13 cellular contexts compared by ENCODE assay signal in the genomic region with DNA sequence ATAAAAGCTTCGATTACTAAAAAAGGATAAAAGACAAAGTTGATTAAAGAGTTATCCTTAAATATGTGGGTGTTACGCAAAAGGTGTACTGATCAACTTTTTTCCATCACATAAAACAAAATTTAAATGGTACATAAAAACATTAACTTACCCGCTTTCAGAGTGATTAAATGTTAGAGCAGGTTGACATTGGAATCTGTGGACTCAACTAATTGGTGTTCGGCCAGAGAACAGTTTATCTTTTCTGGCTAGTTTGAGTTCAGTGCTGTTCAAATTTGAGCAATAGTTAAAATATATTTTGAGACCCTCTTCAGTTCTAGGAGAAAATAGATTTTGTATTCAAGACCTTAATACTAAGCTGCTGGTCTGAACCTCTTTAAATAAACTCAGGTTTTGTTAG. TPM values are rescaled to one million over a fixed set of nuclear protein-coding genes. Genes with fewer than 3 reads are reported as not detected.
DNase-seq lines count a peak whose midpoint lies in the region; ATAC-seq, FAIRE-seq and TF ChIP-seq lines count a peak whose summit lies in the region.
"Had no signal": no experiment of that assay in that cellular context is flagged by ENCODE, and none has a peak within 500 bp of the region (broad histone marks: within the 10 kb centered on the region; RNA-seq: fewer than 3 reads in every experiment).

No MANE protein-coding gene starts in this region.

- H3K4me3 Mint-ChIP-seq in activated T-cell treated with anti-CD3 and anti-CD28 coated beads, Interleukin-2, amount 50 U/mL, for 72 hours: peak overlapping the region in 1 of 2 donors; percentile 49

- ATAC-seq in activated T-cell treated with anti-CD3 and anti-CD28 coated beads, Interleukin-2, amount 50 U/mL, for 72 hours (replicated peaks in 1 of 2): no peak
- ATAC-seq in pancreas (peak in 3 of 4 donors; percentile 25 to 60 (median 45)), HG03432 (IDR thresholded peaks at IDR 0.05; ENCODE audit: unreplicated experiment) (no peak)

- no peaks in the 10 kb centered on the region for H4K20me1 ChIP-seq in OCI-LY7 (ENCODE audit: insufficient read depth, low read length)

- no peaks in the 10 kb centered on the region for H3K9me2 ChIP-seq in OCI-LY7 (ENCODE audit: insufficient read depth, low read length)

- no peak overlapping the region for H2AFZ ChIP-seq in OCI-LY7 (ENCODE audit: low read length)

- 28 to 31% methylated on average over 4 of the region's 4 CpGs for WGBS in pancreas, 2 donors

- H3K4me2 ChIP-seq in OCI-LY7 (ENCODE audit: low read length): no peak overlapping the region

- no peak overlapping the region for H3K27ac ChIP-seq in OCI-LY7 (ENCODE audit: low read depth, low read length, poor library complexity, severe bottlenecking)
- H3K27ac ChIP-seq in right atrium auricular region: peak overlapping the region; percentile 33 to 67
- H3K27ac ChIP-seq in pancreas: peak overlapping the region in 1 of 4 donors; percentile 34
- H3K27ac ChIP-seq: transverse colon had no signal

- H3K9me3 Mint-ChIP-seq in activated T-cell treated with anti-CD3 and anti-CD28 coated beads, Interleukin-2, amount 50 U/mL, for 72 hours: peaks cover 16 to 18% of the 10 kb centered on the region in 2 donors

- H3K4me1 ChIP-seq in OCI-LY7 (ENCODE audit: insufficient read depth, low read length, poor library complexity, severe bottlenecking): no peaks in the 10 kb centered on the region
- no peaks in the 10 kb centered on the region for H3K4me1 ChIP-seq in right atrium auricular region
- peaks cover 0 to 13% (median 6%) of the 10 kb centered on the region in 3 donors for H3K4me1 ChIP-seq in pancreas

- POLR2A ChIA-PET in OCI-LY7 (lab: Charles Lee): interaction anchor here (0.6 to 1.6 kb wide), 4 partner anchors 21 to 50 kb away, joined by 3 to 4 read pairs (median 4); no protein-coding TSS in a partner anchor

- H3K36me3 Mint-ChIP-seq in activated T-cell treated with anti-CD3 and anti-CD28 coated beads, Interleukin-2, amount 50 U/mL, for 72 hours (ENCODE audit: insufficient read depth in 2 of 2): peaks cover 27 to 35% of the 10 kb centered on the region in 2 donors

- FAIRE-seq in pancreas (lab: Jason Lieb, UNC) (no peak), GM19239 (lab: Jason Lieb, UNC) (no peak)
- FAIRE-seq: kidney had no signal

- H3K9me3 ChIP-seq in OCI-LY7 (ENCODE audit: low read length): no peaks in the 10 kb centered on the region
- H3K9me3 ChIP-seq in right atrium auricular region: peaks cover 0 to 7% of the 10 kb centered on the region in 2 donors
- H3K9me3 ChIP-seq in pancreas: no peaks in the 10 kb centered on the region
- H3K9me3 ChIP-seq: transverse colon had no signal

- H3K27me3 ChIP-seq in right atrium auricular region: no peaks in the 10 kb centered on the region
- H3K27me3 ChIP-seq in pancreas: no peaks in the 10 kb centered on the region
- H3K27me3 ChIP-seq: MG63, transverse colon had no signal

- intact Hi-C loops in OCI-LY7 (cut with micrococcal nuclease; ENCODE audit: unreplicated experiment) (no loop called here), pancreas (cut with DNase I) (no loop called here)

- H3K27me3 Mint-ChIP-seq in activated T-cell treated with anti-CD3 and anti-CD28 coated beads, Interleukin-2, amount 50 U/mL, for 72 hours (ENCODE audit: low read depth): no peaks in the 10 kb centered on the region

- peak overlapping the region; percentile 72 for H3K27ac Mint-ChIP-seq in activated T-cell treated with anti-CD3 and anti-CD28 coated beads, Interleukin-2, amount 50 U/mL, for 72 hours

- peaks cover 45% of the 10 kb centered on the region for H3K4me1 Mint-ChIP-seq in activated T-cell treated with anti-CD3 and anti-CD28 coated beads, Interleukin-2, amount 50 U/mL, for 72 hours (ENCODE audit: low read depth)

- CTCF ChIA-PET in OCI-LY7 (lab: Charles Lee; ENCODE audit: unreplicated experiment): no interaction called here

- no peaks in the 10 kb centered on the region for H3K79me2 ChIP-seq in OCI-LY7 (ENCODE audit: insufficient read depth, low read depth, low read length)

- H3K4me3 ChIP-seq in OCI-LY7 (ENCODE audit: low read depth, low read length, poor library complexity, severe bottlenecking) (no peak overlapping the region), right atrium auricular region (no peak overlapping the region), pancreas (no peak overlapping the region)
- H3K4me3 ChIP-seq: MG63, transverse colon had no signal

- BruUV-seq in OCI-LY7 (replicated peaks; lab: Mats Ljungman, UMichigan): TSS peak; percentile 23

- H3K36me3 ChIP-seq in OCI-LY7 (ENCODE audit: insufficient read depth, low read length): peaks cover 90% of the 10 kb centered on the region
- peaks cover 36% of the 10 kb centered on the region for H3K36me3 ChIP-seq in right atrium auricular region
- H3K36me3 ChIP-seq in pancreas: peaks cover 2 to 21% (median 13%) of the 10 kb centered on the region in 3 donors

- DNase-seq in activated T-cell treated with anti-CD3 and anti-CD28 coated beads, Interleukin-2, amount 50 U/mL, for 72 hours: no peak
- DNase-seq in activated T-cell treated with anti-CD3 and anti-CD28 coated beads for 4 hours: no peak
- no peak for DNase-seq in OCI-LY7 (ENCODE audit: low spot score)
- no peak for DNase-seq in right atrium auricular region (ENCODE audit: low spot score)
- no peak for DNase-seq in pancreas
- DNase-seq in mucosa of gallbladder (ENCODE audit: low spot score): no peak
- DNase-seq in GM19239 (ENCODE audit: insufficient read length, low spot score): no peak
- DNase-seq: kidney, MG63, NCI-H187 treated with DMSO at 0.1 percent for 48 hours, NCI-H526, transverse colon had no signal

- TF ChIP-seq CTCF in OCI-LY7 (conservative IDR thresholded peaks at IDR 0.05; ENCODE audit: low read length): no peak
- TF ChIP-seq CTCF in right atrium auricular region (IDR thresholded peaks at IDR 0.05): no peak
- TF ChIP-seq CTCF in pancreas (IDR thresholded peaks at IDR 0.05): no peak

RNA-seq across cellular contexts. Expression of a gene that starts 56.1 kb away (rescaled TPM):
- total RNA-seq in activated T-cell treated with anti-CD3 and anti-CD28 coated beads, Interleukin-2, amount 50 U/mL, for 72 hours: 10 to 100 TPM; 45.7 to 55.0 TPM
- total RNA-seq in OCI-LY7 (2014; rRNA removed; shearing (Covaris generic)): 125 and 147 TPM in 2 replicates
- 159 and 187 TPM in 2 replicates for total RNA-seq in OCI-LY7 (2022)
- total RNA-seq in right atrium auricular region: 10 to 100 TPM; 29.3 to 29.8 TPM
- total RNA-seq in pancreas: 10 to 100 TPM; 34.4 to 68.6 (median 45.6) TPM
- 10 to 100 TPM; 19.3 to 24.6 TPM for polyA plus RNA-seq in pancreas
- 68.1 TPM for total RNA-seq in mucosa of gallbladder

RNA-seq across cellular contexts. Expression of a gene that starts 56.5 kb away (rescaled TPM):
- total RNA-seq in activated T-cell treated with anti-CD3 and anti-CD28 coated beads, Interleukin-2, amount 50 U/mL, for 72 hours: 10 to 100 TPM; 22.8 to 24.8 TPM
- total RNA-seq in OCI-LY7 (2014; rRNA removed; shearing (Covaris generic)): 19.2 and 22.6 TPM in 2 replicates
- 26.9 and 35.8 TPM in 2 replicates for total RNA-seq in OCI-LY7 (2022)
- total RNA-seq in right atrium auricular region: 10 to 100 TPM; 10.6 to 12.7 TPM
- 1 to 10 TPM; 3.9 to 10.0 (median 5.2) TPM for total RNA-seq in pancreas
- 1 to 10 TPM; 1.4 to 2.3 TPM for polyA plus RNA-seq in pancreas
- 12.5 TPM for total RNA-seq in mucosa of gallbladder

Comparison
In these comparisons a context has a peak if more than half of its experiments do, and no peak if none do; other contexts are left out.
1. ATAC-seq: peak in pancreas (3 of 4); none in activated T-cell treated with anti-CD3 and anti-CD28 coated beads, Interleukin-2, amount 50 U/mL, for 72 hours (0 of 2) and HG03432 (single experiment).